ENCODE assay signal across 8 cellular contexts in the genomic region with DNA sequence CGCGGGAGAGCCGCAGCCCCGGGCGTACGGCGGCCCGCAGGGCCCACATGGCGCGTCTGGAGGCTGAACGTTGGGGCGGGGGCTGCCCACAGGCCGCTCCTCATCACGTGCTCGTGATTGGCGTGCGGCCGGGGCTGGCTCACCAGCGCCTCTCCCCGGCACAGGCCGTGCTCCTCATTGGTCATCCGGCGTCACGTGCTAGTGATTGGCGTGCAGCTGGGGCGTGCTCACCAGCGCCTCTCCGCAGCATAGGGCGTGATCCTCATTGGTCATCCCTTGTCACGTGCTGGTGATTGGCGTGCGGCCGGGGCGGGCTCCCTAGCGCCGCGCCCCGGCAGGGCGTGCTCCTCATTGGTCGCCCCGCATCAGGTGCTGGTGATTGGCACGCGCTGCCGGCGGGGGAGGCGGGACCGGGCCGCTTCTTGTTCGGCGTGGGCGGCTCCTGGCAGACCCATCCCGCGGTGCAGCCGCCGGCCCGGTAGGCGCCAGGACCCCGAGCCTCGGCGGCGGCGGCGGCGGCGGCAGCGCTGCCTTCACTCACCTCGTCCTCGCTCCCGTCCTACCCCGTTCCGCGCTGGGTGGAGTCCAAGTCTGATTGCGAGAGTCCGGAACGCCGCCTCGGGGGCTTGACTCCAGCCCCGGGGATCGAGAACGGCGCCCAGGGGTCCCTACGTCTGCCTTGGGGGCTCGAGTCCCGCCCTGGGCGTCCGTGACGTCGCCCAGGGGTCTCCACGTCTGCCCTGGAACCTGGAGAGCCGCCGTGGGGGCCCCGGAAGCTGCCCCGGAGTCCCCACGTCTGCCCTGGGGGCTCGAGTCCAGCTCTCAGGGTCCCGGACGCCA.
A peak's percentile ranks its signal among the peaks of the same experiment; 100 is the strongest.
DNase-seq lines count a peak whose midpoint lies in the region; ATAC-seq and TF ChIP-seq lines count a peak whose summit lies in the region.

Gene GTPBP6 (minus strand): TSS at position 58 of the 840 bp plus-strand sequence. CDS start 9 bp downstream, at position 49.

- DNase-seq in AG04449 (ENCODE audit: low read depth, low spot score) = peak; percentile 97
- DNase-seq in GM19240 (ENCODE audit: insufficient read length, low spot score) = peak; percentile 78
- peak; percentile 98 for DNase-seq in activated CD4-positive, alpha-beta T cell treated with anti-CD3 and anti-CD28 coated beads for 4 hours
- DNase-seq in medulla oblongata (ENCODE audit: extremely low spot score) = peak; percentile 100
- DNase-seq in stimulated activated CD8-positive, alpha-beta memory T cell treated with anti-CD3 and anti-CD28 coated beads, Interleukin-12 subunit alpha, Interleukin-12 subunit beta, amount 100 ng/mL, for 4 hours (ENCODE audit: low read depth) = peak; percentile 98
- DNase-seq in NCI-H1048 (lab: John Stamatoyannopoulos, UW) = no peak

- peak within 1 kb of the TSS; percentile 95 for H3K27ac ChIP-seq in duodenal mucosa (ENCODE audit: low read depth, low read length)

- H3K27me3 ChIP-seq in duodenal mucosa (ENCODE audit: control insufficient read depth in 1 of 2, insufficient read depth in 2 of 2, low read length in 2 of 2) = peaks cover 0 to 3% of the 10 kb centered on the region in 2 donors

- H3K4me3 ChIP-seq in AG04449 (ENCODE audit: low read depth, low read length) (peak within 1 kb of the TSS; percentile 88), duodenal mucosa (ENCODE audit: low read depth in 1 of 2, low read length in 2 of 2) (peak within 1 kb of the TSS; percentile 76 to 84)

- peak; percentile 44 for TF ChIP-seq CTCF in AG04449 (IDR thresholded peaks at IDR 0.05; ENCODE audit: insufficient read depth, low read length, missing control alignments)

- H3K36me3 ChIP-seq in duodenal mucosa (ENCODE audit: control insufficient read depth in 1 of 2, insufficient read depth in 2 of 2, low read length in 2 of 2) = peaks cover 4 to 20% of the 10 kb centered on the region in 2 donors

- peak within 1 kb of the TSS; percentile 74 to 80 for H3K9ac ChIP-seq in duodenal mucosa (ENCODE audit: low read depth in 1 of 2, low read length in 2 of 2)

- POLR2A ChIA-PET in AG04449 (lab: Yijun Ruan, JAX) = no interaction called here

- no peaks in the 10 kb centered on the region for H3K9me3 ChIP-seq in duodenal mucosa (ENCODE audit: control insufficient read depth in 1 of 2, low read length in 2 of 2)

- peaks cover 4 to 20% of the 10 kb centered on the region in 2 donors for H3K4me1 ChIP-seq in duodenal mucosa (ENCODE audit: control insufficient read depth in 1 of 2, insufficient read depth in 2 of 2, low read length in 2 of 2)

- peak; percentile 89 for ATAC-seq in HG03469 (IDR thresholded peaks at IDR 0.05; ENCODE audit: unreplicated experiment)

- CTCF ChIA-PET in AG04449 (lab: Yijun Ruan, JAX) = no interaction called here
